8 cellular contexts compared by ENCODE assay signal in the genomic region with DNA sequence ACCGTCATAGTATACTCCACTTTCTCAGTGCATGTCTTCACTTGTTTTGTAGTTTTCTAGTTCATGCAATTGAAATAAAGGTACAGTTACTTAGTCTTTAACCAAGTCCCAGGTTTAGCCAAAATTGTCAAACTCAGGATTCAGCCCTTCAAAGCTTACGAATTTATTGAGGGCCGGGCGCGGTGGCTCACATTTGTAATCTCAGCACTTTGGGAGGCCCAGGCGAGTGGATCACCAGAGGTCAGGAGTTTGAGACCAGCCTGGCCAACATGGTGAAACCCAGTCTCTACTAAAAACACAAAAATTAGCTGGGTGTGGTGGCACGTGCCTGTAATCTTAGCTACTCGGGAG. TPM values are rescaled to one million over a fixed set of nuclear protein-coding genes. Genes with fewer than 3 reads are reported as not detected.
DNase-seq lines count a peak whose midpoint lies in the region; ATAC-seq, FAIRE-seq and TF ChIP-seq lines count a peak whose summit lies in the region.
"Not testable (repeated sequence)": the region's sequence is repeated elsewhere in the genome, so short reads cannot be mapped to it uniquely, and the experiment has no call there.

No MANE protein-coding gene starts in this region.

- not testable (repeated sequence) for H2BK5ac ChIP-seq in mesenchymal stem cell (ENCODE audit: low read depth, low read length, poor library complexity, severe bottlenecking)

- H4K20me1 ChIP-seq in GM23248 (ENCODE audit: insufficient read depth); astrocyte (ENCODE audit: insufficient read depth, low read length): not testable (repeated sequence)

- not testable (repeated sequence) for TF ChIP-seq POLR2A in uterus (IDR thresholded peaks at IDR 0.05)

- peak overlapping the region; percentile 57 for H2AFZ ChIP-seq in GM23248
- H2AFZ ChIP-seq in astrocyte (ENCODE audit: low read depth, low read length); mesenchymal stem cell (ENCODE audit: low read depth, low read length): not testable (repeated sequence)

- not testable (repeated sequence) for H4K91ac ChIP-seq in mesenchymal stem cell (ENCODE audit: low read length)

- peaks cover 14% of the 10 kb centered on the region for H3K9me3 Mint-ChIP-seq in astrocyte (ENCODE audit: unreplicated experiment)

- H3K4me1 Mint-ChIP-seq in astrocyte (ENCODE audit: low read depth, unreplicated experiment): peaks cover 17% of the 10 kb centered on the region

- not testable (repeated sequence) for H3K79me1 ChIP-seq in mesenchymal stem cell (replicated peaks; ENCODE audit: low read length, poor library complexity, severe bottlenecking)

- H3K14ac ChIP-seq in mesenchymal stem cell (ENCODE audit: low read length in 2 of 2): not testable (repeated sequence)

- not testable (repeated sequence) for H3K4ac ChIP-seq in mesenchymal stem cell (ENCODE audit: low read depth in 1 of 2, low read length in 2 of 2)

- H3K9ac ChIP-seq in GM23248 (peak overlapping the region; percentile 62), astrocyte (ENCODE audit: low read length) (peak overlapping the region; percentile 79), mesenchymal stem cell (ENCODE audit: low read length) (peak overlapping the region; percentile 86), skeletal muscle satellite cell (ENCODE audit: low read depth, low read length) (peak overlapping the region; percentile 55)

- peak overlapping the region; percentile 51 for H3K4me3 Mint-ChIP-seq in astrocyte (ENCODE audit: unreplicated experiment)

- not testable (repeated sequence) for H3K27me3 Mint-ChIP-seq in astrocyte (ENCODE audit: low read depth, unreplicated experiment)

- H3K18ac ChIP-seq in mesenchymal stem cell (ENCODE audit: low read depth in 1 of 2, low read length in 2 of 2): not testable (repeated sequence)

- H2BK12ac ChIP-seq in mesenchymal stem cell (ENCODE audit: low read length in 2 of 2): not testable (repeated sequence)

- peaks cover 38% of the 10 kb centered on the region for H3F3A ChIP-seq in GM23248 (ENCODE audit: insufficient read depth)

- H2AK5ac ChIP-seq in mesenchymal stem cell (ENCODE audit: low read length, severe bottlenecking): not testable (repeated sequence)

- H2BK15ac ChIP-seq in mesenchymal stem cell (ENCODE audit: low read depth, poor library complexity, severe bottlenecking): not testable (repeated sequence)

- intact Hi-C loops in uterus (cut with DNase I; ENCODE audit: low total_unique reads): not testable (repeated sequence)

- TF ChIP-seq CTCF in RWPE2 (IDR thresholded peaks at IDR 0.05; ENCODE audit: poor library complexity, severe bottlenecking); astrocyte (IDR thresholded peaks at IDR 0.05; ENCODE audit: insufficient read depth, low read depth, low read length); uterus (IDR thresholded peaks at IDR 0.05): not testable (repeated sequence)

- not testable (repeated sequence) for H3K79me2 ChIP-seq in GM23248 (ENCODE audit: insufficient read depth); astrocyte (ENCODE audit: insufficient read depth, low read length)

- H3K36me3 Mint-ChIP-seq in astrocyte (ENCODE audit: low read depth, unreplicated experiment): not testable (repeated sequence)

- not testable (repeated sequence) for H3K9me3 ChIP-seq in GM23248 (ENCODE audit: low read depth); RWPE2 (ENCODE audit: severe bottlenecking); astrocyte (ENCODE audit: insufficient read depth, low read depth, low read length); skeletal muscle satellite cell (replicated peaks; ENCODE audit: low read length); uterus
- peaks cover 18% of the 10 kb centered on the region for H3K9me3 ChIP-seq in MG63
- H3K9me3 ChIP-seq in mesenchymal stem cell (ENCODE audit: control insufficient read depth, low read length): peaks cover 10% of the 10 kb centered on the region

- H4K8ac ChIP-seq in mesenchymal stem cell (ENCODE audit: low read length): not testable (repeated sequence)

- not testable (repeated sequence) for H3K4me3 ChIP-seq in GM23248; MG63; RWPE2 (ENCODE audit: severe bottlenecking); astrocyte (ENCODE audit: insufficient read depth, low read depth, low read length); mesenchymal stem cell (ENCODE audit: insufficient read depth in 1 of 2, low read depth in 1 of 2, low read length in 2 of 2); skeletal muscle satellite cell (ENCODE audit: low read length); uterus

- H3K27ac ChIP-seq in GM23248 (peak overlapping the region; percentile 96), RWPE2 (ENCODE audit: poor library complexity, severe bottlenecking) (peak overlapping the region; percentile 86), astrocyte (ENCODE audit: low read depth, low read length) (peak overlapping the region; percentile 98), epithelial cell of prostate (peak overlapping the region; percentile 93), mesenchymal stem cell (ENCODE audit: low read length, poor library complexity, severe bottlenecking) (peak overlapping the region; percentile 79), uterus (peak overlapping the region; percentile 74 to 87)

- not testable (repeated sequence) for H3K23ac ChIP-seq in mesenchymal stem cell (ENCODE audit: low read length in 2 of 2)

- H3K9me2 ChIP-seq in GM23248 (ENCODE audit: insufficient read depth): not testable (repeated sequence)

- not testable (repeated sequence) for ATAC-seq in RWPE2 (ENCODE audit: low read depth)

- not testable (repeated sequence) for FAIRE-seq in astrocyte (lab: Jason Lieb, UNC)

- H3K4me2 ChIP-seq in GM23248 (ENCODE audit: unreplicated experiment) (peak overlapping the region; percentile 61), astrocyte (ENCODE audit: low read length) (peak overlapping the region; percentile 79), skeletal muscle satellite cell (ENCODE audit: low read length) (peak overlapping the region; percentile 47)
- not testable (repeated sequence) for H3K4me2 ChIP-seq in mesenchymal stem cell (ENCODE audit: low read length, poor library complexity, severe bottlenecking)

- H3K27me3 ChIP-seq in GM23248 (replicated peaks; ENCODE audit: insufficient read depth); MG63; RWPE2 (ENCODE audit: insufficient read depth, poor library complexity, severe bottlenecking); astrocyte (ENCODE audit: insufficient read depth, low read length); mesenchymal stem cell (ENCODE audit: control insufficient read depth in 1 of 2, insufficient read depth in 1 of 2, low read length in 2 of 2); skeletal muscle satellite cell (ENCODE audit: control insufficient read depth, insufficient read depth, low read length); uterus: not testable (repeated sequence)

- H3K36me3 ChIP-seq in GM23248 (ENCODE audit: low read depth); MG63; RWPE2 (ENCODE audit: low read depth); astrocyte (ENCODE audit: insufficient read depth, low read length); mesenchymal stem cell (ENCODE audit: control insufficient read depth in 1 of 2, insufficient read depth in 2 of 2, low read depth in 1 of 2, low read length in 2 of 2); skeletal muscle satellite cell (ENCODE audit: insufficient read depth, low read length); uterus: not testable (repeated sequence)

- in situ Hi-C loops in GM23248 (cut with MboI): not testable (repeated sequence)

- WGBS in GM23248 (ENCODE audit: low coverage in 1 of 2, low lambda C conversion rate in 2 of 2, missing lambda C conversion rate in 2 of 2), 2 experiments: 68 to 71% methylated on average over 8 of the region's 8 CpGs
- WGBS in mesenchymal stem cell: 8% methylated on average over 5 of the region's 8 CpGs

- H2BK120ac ChIP-seq in mesenchymal stem cell (ENCODE audit: low read depth, low read length): not testable (repeated sequence)

- not testable (repeated sequence) for DNase-seq in GM23248; RWPE2 (ENCODE audit: low spot score); astrocyte (ENCODE audit: low read depth); epithelial cell of prostate (ENCODE audit: low read depth, low spot score); mesenchymal stem cell; uterus
- peak; percentile 52 for DNase-seq in MG63

- peak overlapping the region; percentile 98 for H3K27ac Mint-ChIP-seq in astrocyte (ENCODE audit: unreplicated experiment)

- peaks cover 34% of the 10 kb centered on the region for H3K4me1 ChIP-seq in GM23248 (ENCODE audit: insufficient read depth)
- peaks cover 20% of the 10 kb centered on the region for H3K4me1 ChIP-seq in RWPE2 (ENCODE audit: insufficient read depth, poor library complexity, severe bottlenecking)
- H3K4me1 ChIP-seq in astrocyte (ENCODE audit: insufficient read depth, low read length): peaks cover 30% of the 10 kb centered on the region
- H3K4me1 ChIP-seq in mesenchymal stem cell (ENCODE audit: control insufficient read depth, insufficient read depth, low read depth, low read length); uterus: not testable (repeated sequence)
- H3K4me1 ChIP-seq in skeletal muscle satellite cell (ENCODE audit: control insufficient read depth, insufficient read depth, low read length): peaks cover 36% of the 10 kb centered on the region

RNA-seq across cellular contexts. Expression of a gene that starts 51.9 kb away (rescaled TPM):
- total RNA-seq in GM23248 (2014; rRNA removed; shearing (Covaris generic)): 12.9 and 21.5 TPM in 2 replicates
- 18.6 and 19.6 TPM in 2 replicates for polyA plus RNA-seq in GM23248 (2016; fragmentation: Nextera tagmentation; extraction: Ambion mirVana)
- total RNA-seq in MG63 (2014; rRNA removed; shearing (Covaris generic); ENCODE audit: low replicate concordance): 27.9 and 51.9 TPM in 2 replicates
- total RNA-seq in astrocyte (7.6 and 8.8 TPM in 2 replicates), uterus (100 to 1,000 TPM in 1 of 4 donors, 10 to 100 TPM in 3; 26.4 to 105 (median 49.2) TPM)
- polyA plus RNA-seq in mesenchymal stem cell (2013, experiment 1 of 2): 9.1 TPM
- 8.8 TPM for polyA plus RNA-seq in mesenchymal stem cell (2013, experiment 2 of 2)
- 10.4 and 19.7 TPM in 2 replicates for total RNA-seq in skeletal muscle satellite cell (2012; rRNA removed)

RNA-seq across cellular contexts. Expression of a gene that starts 52.8 kb away (rescaled TPM):
- total RNA-seq in GM23248 (2014; rRNA removed; shearing (Covaris generic)): 72.6 and 80.2 TPM in 2 replicates
- polyA plus RNA-seq in GM23248 (2016; fragmentation: Nextera tagmentation; extraction: Ambion mirVana): 52.4 and 52.8 TPM in 2 replicates
- 42.3 and 46.9 TPM in 2 replicates for total RNA-seq in MG63 (2014; rRNA removed; shearing (Covaris generic); ENCODE audit: low replicate concordance)
- total RNA-seq in astrocyte (2.6 and 6.4 TPM in 2 replicates), uterus (100 to 1,000 TPM in 2 of 4 donors, 10 to 100 TPM in 2; 55.0 to 345 (median 112) TPM)
- polyA plus RNA-seq in mesenchymal stem cell (2013, experiment 1 of 2): 3.9 TPM
- polyA plus RNA-seq in mesenchymal stem cell (2013, experiment 2 of 2): 3.0 TPM
- 15.9 and 21.5 TPM in 2 replicates for total RNA-seq in skeletal muscle satellite cell (2012; rRNA removed)
